Comparison of ENCODE assay signal across 13 cellular contexts in the genomic region with DNA sequence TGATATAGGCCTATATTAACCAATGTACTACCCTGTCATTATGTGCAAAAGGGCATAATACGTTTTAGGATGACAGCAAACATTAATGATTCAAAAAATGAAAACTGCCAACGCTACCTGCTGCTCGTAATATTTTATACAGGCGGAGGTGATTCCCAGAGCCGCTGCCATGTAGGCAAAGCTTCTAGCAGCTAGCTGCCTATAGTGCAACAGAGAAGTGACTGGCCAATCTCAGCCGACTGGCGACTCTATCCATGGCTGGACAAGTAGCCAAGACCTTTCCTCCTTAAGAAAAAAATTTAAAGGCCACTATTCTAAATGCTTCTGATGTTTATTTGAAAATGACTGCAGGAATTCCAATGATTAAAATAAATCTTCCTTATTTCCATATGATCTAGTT. TPM values are rescaled to one million over a fixed set of nuclear protein-coding genes. Genes with fewer than 3 reads are reported as not detected.
A peak's percentile ranks its signal among the peaks of the same experiment; 100 is the strongest.
DNase-seq lines count a peak whose midpoint lies in the region; ATAC-seq and TF ChIP-seq lines count a peak whose summit lies in the region.
"Had no signal": no experiment of that assay in that cellular context is flagged by ENCODE, and none has a peak within 500 bp of the region (broad histone marks: within the 10 kb centered on the region; RNA-seq: fewer than 3 reads in every experiment).

No MANE protein-coding gene starts in this region.

- H3K27ac Mint-ChIP-seq in immature natural killer cell = no peak overlapping the region
- H3K27ac Mint-ChIP-seq in activated naive CD8-positive, alpha-beta T cell treated with anti-CD3 and anti-CD28 coated beads for 36 hours = no peak overlapping the region
- H3K27ac Mint-ChIP-seq: activated CD4-positive, alpha-beta memory T cell treated with anti-CD3 and anti-CD28 coated beads for 36 hours; IgD-negative memory B cell; memory B cell had no signal

- no peak overlapping the region for H3K4me3 Mint-ChIP-seq in immature natural killer cell
- no peak overlapping the region for H3K4me3 Mint-ChIP-seq in activated naive CD8-positive, alpha-beta T cell treated with anti-CD3 and anti-CD28 coated beads for 36 hours
- H3K4me3 Mint-ChIP-seq: activated CD4-positive, alpha-beta memory T cell treated with anti-CD3 and anti-CD28 coated beads for 36 hours; IgD-negative memory B cell; memory B cell had no signal

- TF ChIP-seq CTCF in BE2C (IDR thresholded peaks at IDR 0.05; ENCODE audit: low read depth, low read length) (no peak), body of pancreas (IDR thresholded peaks at IDR 0.05) (no peak), kidney epithelial cell (IDR thresholded peaks at IDR 0.05; ENCODE audit: insufficient read depth, low read length, poor library complexity, severe bottlenecking) (no peak), prostate gland (IDR thresholded peaks at IDR 0.05) (no peak)

- no peaks in the 10 kb centered on the region for H3K27me3 ChIP-seq in BE2C
- no peaks in the 10 kb centered on the region for H3K27me3 ChIP-seq in body of pancreas
- H3K27me3 ChIP-seq in kidney epithelial cell (ENCODE audit: control insufficient read depth, insufficient read depth, low read length) = no peaks in the 10 kb centered on the region
- H3K27me3 ChIP-seq in prostate gland (replicated peaks; ENCODE audit: insufficient read depth) = no peaks in the 10 kb centered on the region
- no peaks in the 10 kb centered on the region for H3K27me3 ChIP-seq in neuronal stem cell (ENCODE audit: control insufficient read depth in 3 of 3, insufficient read depth in 3 of 3, low read depth in 1 of 3, low read length in 3 of 3)
- H3K27me3 ChIP-seq: BLaER1 had no signal

- H3K9me3 ChIP-seq in BE2C (no peaks in the 10 kb centered on the region), body of pancreas (no peaks in the 10 kb centered on the region), prostate gland (no peaks in the 10 kb centered on the region), neuronal stem cell (replicated peaks in 1 of 2; ENCODE audit: control insufficient read depth in 2 of 2, insufficient read depth in 1 of 2, low read depth in 1 of 2, low read length in 2 of 2) (no peaks in the 10 kb centered on the region)
- H3K9me3 ChIP-seq: BLaER1 had no signal

- ATAC-seq in body of pancreas = no peak

- H3K79me1 ChIP-seq in neuronal stem cell (ENCODE audit: low read depth, low read length) = no peaks in the 10 kb centered on the region

- H2AFZ ChIP-seq in neuronal stem cell (ENCODE audit: low read length) = no peak overlapping the region

- no peak overlapping the region for H3K18ac ChIP-seq in neuronal stem cell (ENCODE audit: low read length)

- H2BK5ac ChIP-seq in neuronal stem cell (ENCODE audit: low read length) = no peak overlapping the region

- no peak overlapping the region for H3K4me2 ChIP-seq in neuronal stem cell (ENCODE audit: insufficient read depth, low read length, poor library complexity, severe bottlenecking)
- H3K4me2 ChIP-seq: BLaER1 had no signal

- peaks cover 3 to 16% (median 4%) of the 10 kb centered on the region in 6 donors for H3K9me3 Mint-ChIP-seq in immature natural killer cell
- H3K9me3 Mint-ChIP-seq in activated naive CD8-positive, alpha-beta T cell treated with anti-CD3 and anti-CD28 coated beads for 36 hours = no peaks in the 10 kb centered on the region
- H3K9me3 Mint-ChIP-seq: activated CD4-positive, alpha-beta memory T cell treated with anti-CD3 and anti-CD28 coated beads for 36 hours had no signal

- no peak overlapping the region for H4K8ac ChIP-seq in neuronal stem cell (ENCODE audit: low read depth, low read length)

- no peak overlapping the region for H4K91ac ChIP-seq in neuronal stem cell (ENCODE audit: low read depth, low read length, poor library complexity)

- H3K4me1 ChIP-seq in BE2C (peaks cover 3% of the 10 kb centered on the region), body of pancreas (peaks cover 16% of the 10 kb centered on the region), prostate gland (replicated peaks) (no peaks in the 10 kb centered on the region), neuronal stem cell (ENCODE audit: control insufficient read depth in 2 of 2, insufficient read depth in 1 of 2, low read depth in 1 of 2, low read length in 2 of 2) (peaks cover 6 to 13% of the 10 kb centered on the region in 2 donors)
- H3K4me1 ChIP-seq: BLaER1 had no signal

- no peak overlapping the region for H3K9ac ChIP-seq in neuronal stem cell (ENCODE audit: low read depth, low read length, poor library complexity)
- H3K9ac ChIP-seq: BLaER1 had no signal

- H3K23ac ChIP-seq in neuronal stem cell (ENCODE audit: low read depth, low read length, poor library complexity) = no peak overlapping the region

- peaks cover 0 to 5% (median 0%) of the 10 kb centered on the region in 3 donors for H3K36me3 Mint-ChIP-seq in immature natural killer cell
- H3K36me3 Mint-ChIP-seq in activated naive CD8-positive, alpha-beta T cell treated with anti-CD3 and anti-CD28 coated beads for 36 hours = no peaks in the 10 kb centered on the region
- H3K36me3 Mint-ChIP-seq: activated CD4-positive, alpha-beta memory T cell treated with anti-CD3 and anti-CD28 coated beads for 36 hours; IgD-negative memory B cell; memory B cell had no signal

- peaks cover 1 to 8% of the 10 kb centered on the region in 2 donors for H3K4me1 Mint-ChIP-seq in immature natural killer cell
- H3K4me1 Mint-ChIP-seq in activated naive CD8-positive, alpha-beta T cell treated with anti-CD3 and anti-CD28 coated beads for 36 hours = peaks cover 11% of the 10 kb centered on the region
- H3K4me1 Mint-ChIP-seq: memory B cell had no signal

- H2BK120ac ChIP-seq in neuronal stem cell (ENCODE audit: low read depth, low read length) = no peak overlapping the region

- H3K4ac ChIP-seq in neuronal stem cell (ENCODE audit: low read length) = no peak overlapping the region

- no peak overlapping the region for H2AK5ac ChIP-seq in neuronal stem cell (ENCODE audit: low read depth, low read length)

- H3K36me3 ChIP-seq in BE2C (peaks cover 8% of the 10 kb centered on the region), body of pancreas (replicated peaks in 1 of 2; ENCODE audit: insufficient read depth in 1 of 2, low read depth in 2 of 2) (no peaks in the 10 kb centered on the region), kidney epithelial cell (ENCODE audit: control insufficient read depth, insufficient read depth, low read length) (no peaks in the 10 kb centered on the region), prostate gland (no peaks in the 10 kb centered on the region), neuronal stem cell (replicated peaks in 1 of 2; ENCODE audit: control insufficient read depth in 2 of 2, insufficient read depth in 2 of 2, low read length in 2 of 2) (no peaks in the 10 kb centered on the region)
- H3K36me3 ChIP-seq: BLaER1 had no signal

- no peak overlapping the region for H2BK15ac ChIP-seq in neuronal stem cell (ENCODE audit: low read length)

- intact Hi-C loops in body of pancreas (cut with DNase I) = no loop called here
- intact Hi-C loops in prostate gland (cut with DNase I) = no loop called here

- H3K4me3 ChIP-seq in BE2C (ENCODE audit: low read depth, low read length) = peak overlapping the region; percentile 80
- no peak overlapping the region for H3K4me3 ChIP-seq in body of pancreas
- peak overlapping the region; percentile 64 for H3K4me3 ChIP-seq in kidney epithelial cell (ENCODE audit: low read depth, low read length)
- H3K4me3 ChIP-seq in prostate gland = peak overlapping the region; percentile 28 to 34
- no peak overlapping the region for H3K4me3 ChIP-seq in neuronal stem cell (ENCODE audit: low read length in 2 of 2)
- H3K4me3 ChIP-seq: BLaER1 had no signal

- no peak for TF ChIP-seq POLR2A in body of pancreas (IDR thresholded peaks at IDR 0.05)
- TF ChIP-seq POLR2A in prostate gland (IDR thresholded peaks at IDR 0.05) = no peak

- no peak overlapping the region for H2BK12ac ChIP-seq in neuronal stem cell (ENCODE audit: low read length)

- DNase-seq in BE2C = peak; percentile 50
- peak in 1 of 4 donors; percentile 15 for DNase-seq in body of pancreas
- DNase-seq in kidney epithelial cell (ENCODE audit: low read depth) = no peak
- peak; percentile 16 for DNase-seq in prostate gland (ENCODE audit: low spot score)
- DNase-seq in neuronal stem cell (ENCODE audit: low spot score) = no peak
- no peak for DNase-seq in NCI-H774 (lab: John Stamatoyannopoulos, UW)
- no peak for DNase-seq in immature natural killer cell
- DNase-seq in activated naive CD8-positive, alpha-beta T cell treated with anti-CD3 and anti-CD28 coated beads for 36 hours = no peak
- DNase-seq: activated CD4-positive, alpha-beta memory T cell treated with anti-CD3 and anti-CD28 coated beads for 36 hours; stimulated activated CD4-positive, alpha-beta T cell treated with anti-CD3 and anti-CD28 coated beads, Interleukin-4, amount 100 ng/mL, for 4 hours had no signal

- H3K27me3 Mint-ChIP-seq in immature natural killer cell (ENCODE audit: low read depth in 3 of 3) = peaks cover 0 to 2% (median 2%) of the 10 kb centered on the region in 3 donors
- H3K27me3 Mint-ChIP-seq in activated naive CD8-positive, alpha-beta T cell treated with anti-CD3 and anti-CD28 coated beads for 36 hours = peaks cover 47% of the 10 kb centered on the region
- H3K27me3 Mint-ChIP-seq: IgD-negative memory B cell had no signal

- H3K27ac ChIP-seq in body of pancreas (peak overlapping the region in 3 of 4 donors; percentile 60 to 84 (median 67)), prostate gland (peak overlapping the region; percentile 60 to 62), neuronal stem cell (replicated peaks; ENCODE audit: low read length) (no peak overlapping the region)
- H3K27ac ChIP-seq: BLaER1 had no signal

- WGBS in body of pancreas, 2 donors = 47 to 66% methylated on average over 7 of the region's 7 CpGs
- 19% methylated on average over 7 of the region's 7 CpGs for WGBS in prostate gland
- no CpG with 5 or more reads among the region's 7 CpGs for WGBS in neuronal stem cell (ENCODE audit: extremely low coverage in 2 of 2, insufficient read length in 2 of 2, insufficient replicate concordance in 1 of 2), 2 donors

- no peak overlapping the region for H3K14ac ChIP-seq in neuronal stem cell (ENCODE audit: low read length)

RNA-seq across cellular contexts. Expression of a gene that starts 1.9 kb away (rescaled TPM):
- polyA plus RNA-seq in BE2C (2012; ENCODE audit: insufficient read depth, insufficient read length, low read depth) = 7.3 TPM
- total RNA-seq in body of pancreas (10 to 100 TPM in 1 of 2 donors, 1 to 10 TPM in 1; 8.0 to 44.8 TPM), kidney epithelial cell (3.3 and 14.4 TPM in 2 replicates), prostate gland (10 to 100 TPM in 1 of 2 donors, 1 to 10 TPM in 1; 9.2 to 14.7 TPM)
- polyA plus RNA-seq in neuronal stem cell (2013, experiment 1 of 2) = 2.1 TPM
- polyA plus RNA-seq in neuronal stem cell (2013, experiment 2 of 2) = 2.0 TPM
- polyA plus RNA-seq in immature natural killer cell = not detected
- not detected for total RNA-seq in activated naive CD8-positive, alpha-beta T cell treated with anti-CD3 and anti-CD28 coated beads for 36 hours
- total RNA-seq: activated CD4-positive, alpha-beta memory T cell treated with anti-CD3 and anti-CD28 coated beads for 36 hours had no signal
- polyA plus RNA-seq: IgD-negative memory B cell had no signal

Comparison
In these comparisons a context has a peak if more than half of its experiments do, and no peak if none do; other contexts are left out.
1. DNase-seq: peak in BE2C (single experiment) and prostate gland (single experiment); none in kidney epithelial cell (single experiment), neuronal stem cell (single experiment), NCI-H774 (single experiment), immature natural killer cell (0 of 3) and activated naive CD8-positive, alpha-beta T cell treated with anti-CD3 and anti-CD28 coated beads for 36 hours (single experiment).
2. H3K4me3 ChIP-seq: peak in BE2C (single experiment), kidney epithelial cell (single experiment) and prostate gland (2 of 2); none in body of pancreas (0 of 2) and neuronal stem cell (0 of 2).